In genomic region chr12:52358575-52359350, GRCh38 we compare ENCODE assay signal across 10 cellular contexts. TPM values are rescaled to one million over a fixed set of nuclear protein-coding genes. Genes with fewer than 3 reads are reported as not detected.
DNase-seq lines count a peak whose midpoint lies in the region; ATAC-seq and TF ChIP-seq lines count a peak whose summit lies in the region.
"Had no signal": no experiment of that assay in that cellular context is flagged by ENCODE, and none has a peak within 500 bp of the region (broad histone marks: within the 10 kb centered on the region; RNA-seq: fewer than 3 reads in every experiment).

No MANE protein-coding gene starts in this region.

- H3K4me3 ChIP-seq in SU-DHL-6 (ENCODE audit: insufficient read depth, low read length, poor library complexity, severe bottlenecking), result no peak overlapping the region

- H3K27ac ChIP-seq in SU-DHL-6 (ENCODE audit: low read depth, low read length), result peak overlapping the region; percentile 88
- H3K27ac ChIP-seq: parathyroid adenoma had no signal

- H3K4me2 ChIP-seq in SU-DHL-6 (ENCODE audit: low read depth, low read length, poor library complexity, severe bottlenecking), result peak overlapping the region; percentile 62

- no peaks in the 10 kb centered on the region for H3K9me3 Mint-ChIP-seq in CD14-positive monocyte

- no peaks in the 10 kb centered on the region for H3K36me3 ChIP-seq in SU-DHL-6 (ENCODE audit: low read length)

- H3K9me2 ChIP-seq in SU-DHL-6 (replicated peaks; ENCODE audit: insufficient read depth, low read length), result no peaks in the 10 kb centered on the region

- H3K36me3 Mint-ChIP-seq in CD14-positive monocyte, result no peaks in the 10 kb centered on the region

- no peaks in the 10 kb centered on the region for H3K27me3 ChIP-seq in SU-DHL-6 (ENCODE audit: low read length)

- ATAC-seq in GM18867 (IDR thresholded peaks at IDR 0.05; ENCODE audit: unreplicated experiment), result peak; percentile 98
- peak; percentile 98 for ATAC-seq in HG02885 (IDR thresholded peaks at IDR 0.05; ENCODE audit: poor library complexity, unreplicated experiment)
- ATAC-seq in left lobe of liver, result no peak

- H3K4me1 Mint-ChIP-seq in CD14-positive monocyte, result peaks cover 6% of the 10 kb centered on the region

- H3K27me3 Mint-ChIP-seq in CD14-positive monocyte (ENCODE audit: low read depth in 3 of 3), result peaks cover 0 to 7% (median 3%) of the 10 kb centered on the region in 3 donors

- no peaks in the 10 kb centered on the region for H3F3A ChIP-seq in SU-DHL-6 (ENCODE audit: insufficient read depth)

- peak overlapping the region; percentile 39 for H3K9ac ChIP-seq in SU-DHL-6 (ENCODE audit: low read length)
- H3K9ac ChIP-seq: parathyroid adenoma had no signal

- peak overlapping the region; percentile 86 for H2AFZ ChIP-seq in SU-DHL-6 (ENCODE audit: low read depth, low read length, severe bottlenecking)
- H2AFZ ChIP-seq: parathyroid adenoma had no signal

- intact Hi-C loops in CD14-positive monocyte (cut with micrococcal nuclease), result no loop called here

- no peaks in the 10 kb centered on the region for H3K79me2 ChIP-seq in SU-DHL-6 (ENCODE audit: insufficient read depth, low read length)
- H3K79me2 ChIP-seq: parathyroid adenoma had no signal

- TF ChIP-seq CTCF in CD14-positive monocyte (IDR thresholded peaks at IDR 0.05) (no peak), SU-DHL-6 (IDR thresholded peaks at IDR 0.05; ENCODE audit: insufficient read depth, low read length, poor library complexity, severe bottlenecking) (peak; percentile 11)

- no peaks in the 10 kb centered on the region for H4K20me1 ChIP-seq in SU-DHL-6 (ENCODE audit: low read depth, low read length)

- DNase-seq in CD14-positive monocyte (ENCODE audit: low spot score), result peak; percentile 18
- DNase-seq in left lobe of liver (ENCODE audit: low spot score), result no peak
- no peak for DNase-seq in AG20443 (ENCODE audit: low spot score)
- no peak for DNase-seq in inferior parietal cortex (ENCODE audit: extremely low spot score)
- DNase-seq in occipital lobe (lab: John Stamatoyannopoulos, UW), result no peak

- no peaks in the 10 kb centered on the region for H3K9me3 ChIP-seq in SU-DHL-6 (ENCODE audit: insufficient read depth, low read length)

- no peak overlapping the region for H3K4me3 Mint-ChIP-seq in CD14-positive monocyte

- peak overlapping the region in 1 of 7 donors; percentile 33 for H3K27ac Mint-ChIP-seq in CD14-positive monocyte

RNA-seq across cellular contexts. Expression of gene KRT85, which starts 8.5 kb away (rescaled TPM):
- not detected for polyA plus RNA-seq in CD14-positive monocyte
- total RNA-seq in left lobe of liver (not detected), occipital lobe (not detected)
- total RNA-seq: epithelial cell of proximal tubule had no signal

RNA-seq across cellular contexts. Expression of gene KRT84, which starts 26.7 kb away (rescaled TPM):
- polyA plus RNA-seq in CD14-positive monocyte, result not detected
- total RNA-seq in left lobe of liver (not detected), occipital lobe (not detected)
- total RNA-seq: epithelial cell of proximal tubule had no signal

RNA-seq across cellular contexts. Expression of gene KRT83, which starts 37.6 kb away (rescaled TPM):
- polyA plus RNA-seq in CD14-positive monocyte, result not detected
- not detected for total RNA-seq in left lobe of liver
- not detected for total RNA-seq in occipital lobe
- total RNA-seq: epithelial cell of proximal tubule had no signal

RNA-seq across cellular contexts. Expression of gene KRT82, which starts 47.4 kb away (rescaled TPM):
- not detected for polyA plus RNA-seq in CD14-positive monocyte
- total RNA-seq in left lobe of liver (not detected), occipital lobe (not detected)
- total RNA-seq: epithelial cell of proximal tubule had no signal
